Comparison of ENCODE assay signal across 8 cellular contexts in the genomic region with DNA sequence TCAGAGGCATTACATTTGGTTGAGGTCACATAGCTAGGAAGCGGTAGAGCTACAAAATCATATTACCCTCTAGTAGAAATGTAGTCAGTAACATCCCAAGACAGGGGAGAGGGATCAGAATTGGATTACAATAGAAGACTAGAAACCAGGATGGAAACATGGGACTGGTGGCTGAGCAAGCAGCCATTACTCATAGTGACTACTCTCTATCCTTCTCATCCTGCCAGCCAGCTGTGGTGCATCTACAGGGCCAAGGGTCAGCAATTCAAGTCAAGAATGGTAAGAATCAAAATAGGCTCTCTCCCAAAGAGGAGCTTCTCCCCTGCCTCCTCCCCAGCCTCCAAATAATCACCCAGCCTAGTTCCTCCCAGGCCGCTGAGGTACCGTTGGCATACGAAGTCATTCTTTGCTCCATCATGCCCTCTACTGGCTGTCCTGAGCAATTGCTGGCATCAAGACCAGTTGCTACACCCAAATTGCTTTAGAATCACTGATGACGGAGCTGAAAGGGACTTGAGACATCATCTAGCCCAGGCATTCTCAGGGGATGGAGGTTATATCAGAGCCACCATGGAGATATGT. TPM values are rescaled to one million over a fixed set of nuclear protein-coding genes. Genes with fewer than 3 reads are reported as not detected.
DNase-seq lines count a peak whose midpoint lies in the region; ATAC-seq and TF ChIP-seq lines count a peak whose summit lies in the region.

No MANE protein-coding gene starts in this region.

- H3K9me3 Mint-ChIP-seq in CD4-positive, CD25-positive, alpha-beta regulatory T cell: peaks cover 0 to 3% (median 0%) of the 10 kb centered on the region in 7 donors
- H3K9me3 Mint-ChIP-seq in glutamatergic neuron (ENCODE audit: unreplicated experiment): no peaks in the 10 kb centered on the region

- H3K4me1 ChIP-seq in CD4-positive, CD25-positive, alpha-beta regulatory T cell (ENCODE audit: control insufficient read depth, insufficient read depth, low read length, poor library complexity, severe bottlenecking): no peaks in the 10 kb centered on the region

- peak overlapping the region in 1 of 3 donors; percentile 1 for H3K27ac Mint-ChIP-seq in CD4-positive, CD25-positive, alpha-beta regulatory T cell
- no peak overlapping the region for H3K27ac Mint-ChIP-seq in glutamatergic neuron (ENCODE audit: unreplicated experiment)

- H3K4me1 Mint-ChIP-seq in CD4-positive, CD25-positive, alpha-beta regulatory T cell: peaks cover 0 to 19% (median 3%) of the 10 kb centered on the region in 4 donors
- H3K4me1 Mint-ChIP-seq in glutamatergic neuron (ENCODE audit: low read depth, unreplicated experiment): peaks cover 11% of the 10 kb centered on the region

- peak overlapping the region in 1 of 4 donors; percentile 32 for H3K4me3 Mint-ChIP-seq in CD4-positive, CD25-positive, alpha-beta regulatory T cell
- no peak overlapping the region for H3K4me3 Mint-ChIP-seq in glutamatergic neuron (ENCODE audit: unreplicated experiment)

- no peaks in the 10 kb centered on the region for H3K27me3 Mint-ChIP-seq in CD4-positive, CD25-positive, alpha-beta regulatory T cell
- H3K27me3 Mint-ChIP-seq in glutamatergic neuron (ENCODE audit: unreplicated experiment): peaks cover 1% of the 10 kb centered on the region

- H3K36me3 ChIP-seq in CD4-positive, CD25-positive, alpha-beta regulatory T cell (ENCODE audit: control insufficient read depth, insufficient read depth, low read length): no peaks in the 10 kb centered on the region

- peak; percentile 63 for TF ChIP-seq CTCF in glutamatergic neuron (IDR thresholded peaks at IDR 0.05; ENCODE audit: partially characterized antibody, unreplicated experiment)

- peak; percentile 55 to 70 for ATAC-seq in CD4-positive, CD25-positive, alpha-beta regulatory T cell (ENCODE audit: low read depth in 2 of 2)
- ATAC-seq in GM18867 (IDR thresholded peaks at IDR 0.05; ENCODE audit: unreplicated experiment): peak; percentile 87
- ATAC-seq in HG03432 (IDR thresholded peaks at IDR 0.05; ENCODE audit: unreplicated experiment): peak; percentile 74

- no peaks in the 10 kb centered on the region for H3K27me3 ChIP-seq in CD4-positive, CD25-positive, alpha-beta regulatory T cell (ENCODE audit: control insufficient read depth, insufficient read depth, low read length)

- no peaks in the 10 kb centered on the region for H3K36me3 Mint-ChIP-seq in CD4-positive, CD25-positive, alpha-beta regulatory T cell
- no peaks in the 10 kb centered on the region for H3K36me3 Mint-ChIP-seq in glutamatergic neuron (ENCODE audit: unreplicated experiment)

- DNase-seq in CD4-positive, CD25-positive, alpha-beta regulatory T cell: peak; percentile 1 to 64 (median 28)
- DNase-seq in NOMO-1 (lab: John Stamatoyannopoulos, UW; ENCODE audit: unreplicated experiment in 2 of 2) (peak; percentile 8 to 60), glutamatergic neuron (peak; percentile 45), retina (peak; percentile 48)
- peak; percentile 2 for DNase-seq in activated effector memory CD4-positive, alpha-beta T cell treated with Interleukin-2 at 50 U/mL for 16 hours
- no peak for DNase-seq in NK-92 treated with Interleukin-12 subunit alpha and Interleukin-12 subunit beta, amount 100 ng/mL, for 24 hours (lab: John Stamatoyannopoulos, UW)

- H3K4me3 ChIP-seq in CD4-positive, CD25-positive, alpha-beta regulatory T cell (ENCODE audit: low read depth, low read length): no peak overlapping the region

- H3K9me3 ChIP-seq in CD4-positive, CD25-positive, alpha-beta regulatory T cell (ENCODE audit: control insufficient read depth in 2 of 2, low read length in 2 of 2): no peaks in the 10 kb centered on the region

- H3K27ac ChIP-seq in CD4-positive, CD25-positive, alpha-beta regulatory T cell (ENCODE audit: insufficient read depth, low read length, poor library complexity, severe bottlenecking): no peak overlapping the region

RNA-seq across cellular contexts. Expression of a gene that starts 19.4 kb away (rescaled TPM):
- not detected for total RNA-seq in CD4-positive, CD25-positive, alpha-beta regulatory T cell
- not detected for polyA plus RNA-seq in CD4-positive, CD25-positive, alpha-beta regulatory T cell
- total RNA-seq in glutamatergic neuron (ENCODE audit: unreplicated experiment): not detected

RNA-seq across cellular contexts. Expression of a gene that starts 31.9 kb away (rescaled TPM):
- total RNA-seq in CD4-positive, CD25-positive, alpha-beta regulatory T cell: not detected
- polyA plus RNA-seq in CD4-positive, CD25-positive, alpha-beta regulatory T cell: not detected
- not detected for total RNA-seq in glutamatergic neuron (ENCODE audit: unreplicated experiment)
